In the genomic region with DNA sequence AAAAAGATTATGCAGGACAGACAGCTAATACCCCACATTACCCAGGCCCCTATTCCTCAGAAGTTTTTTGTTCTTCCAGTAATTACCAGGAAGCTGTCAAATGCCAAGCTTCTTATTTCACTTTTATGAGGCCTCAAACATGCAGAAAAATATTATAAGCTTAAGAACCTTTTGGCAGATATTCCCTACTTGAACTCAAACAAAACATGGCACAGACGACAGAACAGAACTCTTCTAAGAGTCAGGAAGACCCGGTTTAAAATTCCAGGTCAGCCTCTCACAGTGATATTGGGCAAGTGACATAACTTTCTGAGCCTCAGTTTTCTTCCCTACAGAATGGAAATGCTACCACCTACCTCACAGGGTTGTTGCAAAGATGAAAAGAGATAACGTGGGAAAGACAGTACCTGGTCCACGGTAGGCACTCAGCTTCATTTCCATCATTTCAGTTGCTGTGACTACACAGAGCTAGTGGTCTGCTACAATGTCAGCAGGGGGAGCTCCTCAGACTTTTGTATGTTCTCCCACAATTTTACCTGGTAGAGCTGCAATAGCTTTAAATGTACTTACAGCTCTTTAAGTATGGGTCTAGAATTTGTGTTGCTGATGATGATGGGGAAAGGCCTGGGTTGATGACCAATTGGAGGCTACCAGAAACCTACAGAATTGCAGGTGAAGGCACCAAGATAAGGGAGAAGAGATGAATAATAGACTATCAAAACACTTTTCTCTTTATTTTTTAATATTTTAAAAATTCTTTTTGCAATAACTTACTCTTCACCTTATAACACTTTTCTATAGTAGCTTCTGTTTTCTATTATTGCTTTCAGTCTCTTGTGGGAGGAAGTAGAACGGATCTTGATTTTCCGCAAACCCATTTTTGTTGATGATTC, we compare ENCODE assay signal across 8 cellular contexts.
DNase-seq lines count a peak whose midpoint lies in the region; ATAC-seq, FAIRE-seq and TF ChIP-seq lines count a peak whose summit lies in the region.

No MANE protein-coding gene starts in this region.

- DNase-seq in activated effector memory CD4-positive, alpha-beta T cell treated with anti-CD3 and anti-CD28 coated beads, Interleukin-2, amount 50 U/mL, for 16 hours: peak; percentile 64
- no peak for DNase-seq in activated effector memory CD4-positive, alpha-beta T cell treated with Interleukin-2 at 50 U/mL for 16 hours
- DNase-seq in SHP77 (lab: John Stamatoyannopoulos, UW) (peak; percentile 45 to 53), bronchial epithelial cell (ENCODE audit: low read depth) (peak; percentile 61), lower lobe of right lung (no peak), frontal cortex (ENCODE audit: low spot score in 2 of 2) (no peak), GOT3 (lab: John Stamatoyannopoulos, UW) (no peak)

- peaks cover 36% of the 10 kb centered on the region for H3K4me1 ChIP-seq in lower lobe of right lung

- peak; percentile 64 for TF ChIP-seq CTCF in LNCAP (IDR thresholded peaks at IDR 0.05)
- TF ChIP-seq CTCF in bronchial epithelial cell (IDR thresholded peaks at IDR 0.05; ENCODE audit: insufficient read depth, low read length, severe bottlenecking): peak; percentile 63
- peak; percentile 52 for TF ChIP-seq CTCF in lower lobe of right lung (IDR thresholded peaks at IDR 0.05)

- intact Hi-C loops in lower lobe of right lung (cut with DNase I): no loop called here

- no peak for FAIRE-seq in bronchial epithelial cell (lab: Jason Lieb, UNC)
- no peak for FAIRE-seq in frontal cortex (lab: Jason Lieb, UNC)

- H3K9me3 ChIP-seq in lower lobe of right lung: no peaks in the 10 kb centered on the region

- H3K36me3 ChIP-seq in bronchial epithelial cell (ENCODE audit: control insufficient read depth, insufficient read depth, low read length): peaks cover 5% of the 10 kb centered on the region
- H3K36me3 ChIP-seq in lower lobe of right lung: peaks cover 37% of the 10 kb centered on the region

- H3K4me3 ChIP-seq in bronchial epithelial cell (ENCODE audit: low read depth, low read length) (no peak overlapping the region), lower lobe of right lung (no peak overlapping the region)

- no peak overlapping the region for H3K27ac ChIP-seq in lower lobe of right lung

- H3K27me3 ChIP-seq in bronchial epithelial cell (ENCODE audit: control insufficient read depth, insufficient read depth, low read length) (no peaks in the 10 kb centered on the region), lower lobe of right lung (ENCODE audit: low read depth) (no peaks in the 10 kb centered on the region)

- peak; percentile 64 for ATAC-seq in lower lobe of right lung

Comparison
In these comparisons a context has a peak if more than half of its experiments do, and no peak if none do; other contexts are left out.
1. DNase-seq: peak in activated effector memory CD4-positive, alpha-beta T cell treated with anti-CD3 and anti-CD28 coated beads, Interleukin-2, amount 50 U/mL, for 16 hours (single experiment), SHP77 (2 of 2) and bronchial epithelial cell (single experiment); none in activated effector memory CD4-positive, alpha-beta T cell treated with Interleukin-2 at 50 U/mL for 16 hours (single experiment), lower lobe of right lung (single experiment), frontal cortex (0 of 2) and GOT3 (single experiment).
2. Peak in every context shown above with its lines, with median percentiles within 50 percentile points of each other: CTCF ChIP-seq.